ENCODE assay signal across 8 cellular contexts in the genomic region with DNA sequence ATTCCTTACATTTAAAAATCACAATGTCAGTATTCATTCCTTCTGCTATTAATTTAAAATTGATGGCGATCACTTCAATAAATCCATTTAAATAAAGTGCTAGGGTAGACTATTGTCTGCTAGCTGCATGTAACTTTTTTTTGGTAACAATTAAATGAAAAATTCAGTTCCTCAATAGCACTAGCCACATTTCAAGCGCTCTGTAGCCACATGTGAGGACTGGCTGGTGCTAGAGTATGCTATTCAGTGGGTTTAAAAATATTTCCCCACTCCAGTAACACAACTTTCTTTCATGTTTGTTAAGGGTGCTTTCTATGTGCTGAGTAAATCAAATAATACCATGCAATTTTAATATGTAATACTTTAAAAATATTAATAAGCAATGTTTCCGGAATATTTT.
DNase-seq lines count a peak whose midpoint lies in the region; ATAC-seq and TF ChIP-seq lines count a peak whose summit lies in the region.

No MANE protein-coding gene starts in this region.

- H3K4me1 ChIP-seq in esophagus (ENCODE audit: control insufficient read depth in 2 of 2, insufficient read depth in 2 of 2, low read length in 1 of 2) = no peaks in the 10 kb centered on the region
- H3K4me1 ChIP-seq in neural progenitor cell = no peaks in the 10 kb centered on the region

- peaks cover 8% of the 10 kb centered on the region for H3K36me3 Mint-ChIP-seq in neural progenitor cell

- H3K4me3 ChIP-seq in GM08714 (ENCODE audit: low read length) = peak overlapping the region; percentile 75
- H3K4me3 ChIP-seq in esophagus (ENCODE audit: low read depth in 1 of 2, low read length in 2 of 2) = peak overlapping the region; percentile 62 to 75
- H3K4me3 ChIP-seq in neural progenitor cell = peak overlapping the region; percentile 54

- peak overlapping the region; percentile 81 for H3K4me2 ChIP-seq in neural progenitor cell

- peaks cover 6% of the 10 kb centered on the region for H3K27me3 Mint-ChIP-seq in neural progenitor cell (ENCODE audit: insufficient read depth, low read depth)

- peak; percentile 19 for ATAC-seq in HG02678 (IDR thresholded peaks at IDR 0.05; ENCODE audit: unreplicated experiment)
- peak; percentile 72 for ATAC-seq in SK-N-SH treated with all-trans-retinoic acid at 6 μM for 48 hours
- no peak for ATAC-seq in GM18858 (IDR thresholded peaks at IDR 0.05; ENCODE audit: unreplicated experiment)

- H3K9me3 ChIP-seq in esophagus (ENCODE audit: control insufficient read depth in 2 of 2, insufficient read depth in 1 of 2, low read depth in 1 of 2, low read length in 1 of 2) = no peaks in the 10 kb centered on the region
- no peaks in the 10 kb centered on the region for H3K9me3 ChIP-seq in neural progenitor cell (ENCODE audit: low read depth)

- H3K27ac ChIP-seq in esophagus (ENCODE audit: low read depth in 2 of 2, low read length in 1 of 2) (peak overlapping the region; percentile 92 to 98), neural progenitor cell (no peak overlapping the region)

- peaks cover 4% of the 10 kb centered on the region for H3K9me3 Mint-ChIP-seq in neural progenitor cell

- 19 to 26% methylated on average over 3 of the region's 3 CpGs for WGBS in esophagus, 2 donors

- H3K4me1 Mint-ChIP-seq in neural progenitor cell = peaks cover 17% of the 10 kb centered on the region

- H3K9ac ChIP-seq in neural progenitor cell = no peak overlapping the region

- H3K4me3 Mint-ChIP-seq in neural progenitor cell = peak overlapping the region; percentile 96

- H3K79me2 ChIP-seq in neural progenitor cell (ENCODE audit: low read depth) = peaks cover 5% of the 10 kb centered on the region

- DNase-seq in neural progenitor cell (ENCODE audit: low spot score) (no peak), SW 1271 (lab: John Stamatoyannopoulos, UW) (no peak)
- DNase-seq in stimulated activated CD4-positive, alpha-beta T cell treated with anti-CD3 and anti-CD28 coated beads, Interleukin-15, amount 100 ng/mL, for 24 hours = no peak

- no peak overlapping the region for H3K27ac Mint-ChIP-seq in neural progenitor cell

- no peaks in the 10 kb centered on the region for H3K27me3 ChIP-seq in esophagus (ENCODE audit: control insufficient read depth in 1 of 2, insufficient read depth in 2 of 2, low read length in 2 of 2)
- H3K27me3 ChIP-seq in neural progenitor cell = no peaks in the 10 kb centered on the region

- no peaks in the 10 kb centered on the region for H3K36me3 ChIP-seq in esophagus (ENCODE audit: control insufficient read depth in 2 of 2, insufficient read depth in 2 of 2, low read length in 1 of 2)
- peaks cover 13% of the 10 kb centered on the region for H3K36me3 ChIP-seq in neural progenitor cell

- TF ChIP-seq CTCF in neural progenitor cell (IDR thresholded peaks at IDR 0.05) = no peak

- H3F3A ChIP-seq in neural progenitor cell (ENCODE audit: low read depth) = no peaks in the 10 kb centered on the region

- no peaks in the 10 kb centered on the region for H4K20me1 ChIP-seq in neural progenitor cell (ENCODE audit: low read depth)

- peak overlapping the region; percentile 84 for H2AFZ ChIP-seq in neural progenitor cell (replicated peaks)

TF ChIP-seq in SK-N-SH treated with all-trans-retinoic acid at 6 μM for 48 hours, 23 proteins besides CTCF, POLR2A, EP300 and RAD21:
- no peak for TF ChIP-seq BACH2 (CRISPR knock-in tag; IDR thresholded peaks at IDR 0.05; ENCODE audit: borderline replicate concordance)
- no peak for TF ChIP-seq ZC3H10 (CRISPR knock-in tag; IDR thresholded peaks at IDR 0.05)
- no peak for TF ChIP-seq ZFP3 (CRISPR knock-in tag; IDR thresholded peaks at IDR 0.05)
- no peak for TF ChIP-seq GLIS3 (CRISPR knock-in tag; IDR thresholded peaks at IDR 0.05)
- TF ChIP-seq, protein P1, sequence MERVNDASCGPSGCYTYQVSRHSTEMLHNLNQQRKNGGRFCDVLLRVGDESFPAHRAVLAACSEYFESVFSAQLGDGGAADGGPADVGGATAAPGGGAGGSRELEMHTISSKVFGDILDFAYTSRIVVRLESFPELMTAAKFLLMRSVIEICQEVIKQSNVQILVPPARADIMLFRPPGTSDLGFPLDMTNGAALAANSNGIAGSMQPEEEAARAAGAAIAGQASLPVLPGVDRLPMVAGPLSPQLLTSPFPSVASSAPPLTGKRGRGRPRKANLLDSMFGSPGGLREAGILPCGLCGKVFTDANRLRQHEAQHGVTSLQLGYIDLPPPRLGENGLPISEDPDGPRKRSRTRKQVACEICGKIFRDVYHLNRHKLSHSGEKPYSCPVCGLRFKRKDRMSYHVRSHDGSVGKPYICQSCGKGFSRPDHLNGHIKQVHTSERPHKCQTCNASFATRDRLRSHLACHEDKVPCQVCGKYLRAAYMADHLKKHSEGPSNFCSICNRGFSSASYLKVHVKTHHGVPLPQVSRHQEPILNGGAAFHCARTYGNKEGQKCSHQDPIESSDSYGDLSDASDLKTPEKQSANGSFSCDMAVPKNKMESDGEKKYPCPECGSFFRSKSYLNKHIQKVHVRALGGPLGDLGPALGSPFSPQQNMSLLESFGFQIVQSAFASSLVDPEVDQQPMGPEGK (CRISPR knock-in tag; IDR thresholded peaks at IDR 0.05; ENCODE audit: borderline replicate concordance) = no peak
- TF ChIP-seq ARNTL (CRISPR knock-in tag; IDR thresholded peaks at IDR 0.05; ENCODE audit: borderline replicate concordance, low read depth) = no peak
- no peak for TF ChIP-seq ZNF8 (CRISPR knock-in tag; IDR thresholded peaks at IDR 0.05)
- no peak for TF ChIP-seq RARB (CRISPR knock-in tag; IDR thresholded peaks at IDR 0.05)
- no peak for TF ChIP-seq ZFP30 (CRISPR knock-in tag; IDR thresholded peaks at IDR 0.05)
- TF ChIP-seq ZNF565 (CRISPR knock-in tag; conservative IDR thresholded peaks at IDR 0.05; ENCODE audit: low read depth) = no peak
- TF ChIP-seq, protein P2, sequence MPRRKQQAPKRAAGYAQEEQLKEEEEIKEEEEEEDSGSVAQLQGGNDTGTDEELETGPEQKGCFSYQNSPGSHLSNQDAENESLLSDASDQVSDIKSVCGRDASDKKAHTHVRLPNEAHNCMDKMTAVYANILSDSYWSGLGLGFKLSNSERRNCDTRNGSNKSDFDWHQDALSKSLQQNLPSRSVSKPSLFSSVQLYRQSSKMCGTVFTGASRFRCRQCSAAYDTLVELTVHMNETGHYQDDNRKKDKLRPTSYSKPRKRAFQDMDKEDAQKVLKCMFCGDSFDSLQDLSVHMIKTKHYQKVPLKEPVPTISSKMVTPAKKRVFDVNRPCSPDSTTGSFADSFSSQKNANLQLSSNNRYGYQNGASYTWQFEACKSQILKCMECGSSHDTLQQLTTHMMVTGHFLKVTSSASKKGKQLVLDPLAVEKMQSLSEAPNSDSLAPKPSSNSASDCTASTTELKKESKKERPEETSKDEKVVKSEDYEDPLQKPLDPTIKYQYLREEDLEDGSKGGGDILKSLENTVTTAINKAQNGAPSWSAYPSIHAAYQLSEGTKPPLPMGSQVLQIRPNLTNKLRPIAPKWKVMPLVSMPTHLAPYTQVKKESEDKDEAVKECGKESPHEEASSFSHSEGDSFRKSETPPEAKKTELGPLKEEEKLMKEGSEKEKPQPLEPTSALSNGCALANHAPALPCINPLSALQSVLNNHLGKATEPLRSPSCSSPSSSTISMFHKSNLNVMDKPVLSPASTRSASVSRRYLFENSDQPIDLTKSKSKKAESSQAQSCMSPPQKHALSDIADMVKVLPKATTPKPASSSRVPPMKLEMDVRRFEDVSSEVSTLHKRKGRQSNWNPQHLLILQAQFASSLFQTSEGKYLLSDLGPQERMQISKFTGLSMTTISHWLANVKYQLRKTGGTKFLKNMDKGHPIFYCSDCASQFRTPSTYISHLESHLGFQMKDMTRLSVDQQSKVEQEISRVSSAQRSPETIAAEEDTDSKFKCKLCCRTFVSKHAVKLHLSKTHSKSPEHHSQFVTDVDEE (CRISPR knock-in tag; IDR thresholded peaks at IDR 0.05) = no peak
- no peak for TF ChIP-seq CSDC2 (CRISPR knock-in tag; IDR thresholded peaks at IDR 0.05)
- TF ChIP-seq SNAI2 (CRISPR knock-in tag; IDR thresholded peaks at IDR 0.05) = no peak
- no peak for TF ChIP-seq PPARA (CRISPR knock-in tag; IDR thresholded peaks at IDR 0.05; ENCODE audit: borderline replicate concordance)
- TF ChIP-seq ESRRG (CRISPR knock-in tag; IDR thresholded peaks at IDR 0.05) = no peak
- TF ChIP-seq ISL1 (CRISPR knock-in tag; IDR thresholded peaks at IDR 0.05) = no peak; the same call in 1 of the 2 replicates
